Comparison of ENCODE assay signal across 23 cellular contexts in genomic region chrX:1425381-1425780, GRCh38.
"Had no signal": no experiment of that assay in that cellular context is flagged by ENCODE, and none has a peak within 500 bp of the region (broad histone marks: within the 10 kb centered on the region; RNA-seq: fewer than 3 reads in every experiment).

No MANE protein-coding gene starts in this region.

- FAIRE-seq: colon, endothelial cell of umbilical vein, pancreas, small intestine had no signal

- ATAC-seq: activated CD4-positive, alpha-beta T cell treated with anti-CD3 and anti-CD28 coated beads for 36 hours; body of pancreas; effector memory CD8-positive, alpha-beta T cell; esophagus mucosa; left lobe of liver; pancreas; right cardiac atrium; stimulated activated naive B cell treated with anti-CD40 and anti-IgM and Interleukin-4, amounts not matched to agents 10 μg/mL and 1 μg/mL and 100 μg/mL, for 72 hours had no signal

- H3K36me3 ChIP-seq: pancreas had no signal

- DNase-seq: activated B cell treated with CpG ODN at 0.5 μM for 24 hours; activated CD4-positive, alpha-beta memory T cell treated with anti-CD3 and anti-CD28 coated beads for 36 hours; activated CD4-positive, alpha-beta T cell treated with anti-CD3 and anti-CD28 coated beads for 36 hours; activated naive CD4-positive, alpha-beta T cell treated with anti-CD3 and anti-CD28 coated beads for 36 hours; activated T-cell treated with anti-CD3 and anti-CD28 coated beads for 4 hours; caudate nucleus; effector memory CD8-positive, alpha-beta T cell; foreskin melanocyte; small intestine; stimulated activated CD4-positive, alpha-beta T cell treated with anti-CD3 and anti-CD28 coated beads, Interleukin-15, amount 100 ng/mL, for 24 hours; stimulated activated naive B cell treated with anti-CD40 and anti-IgM and Interleukin-4, amounts not matched to agents 10 μg/mL and 1 μg/mL and 100 μg/mL, for 72 hours; T-helper 1 cell; testis; trophoblast cell had no signal

- H3K27me3 ChIP-seq: body of pancreas, dorsolateral prefrontal cortex, pancreas, testis, vagina had no signal

- H3K4me1 ChIP-seq: body of pancreas, pancreas, testis, vagina had no signal

- H3K4me3 ChIP-seq: body of pancreas, dorsolateral prefrontal cortex, pancreas, testis, vagina had no signal

- H3K9me3 ChIP-seq: body of pancreas, pancreas, testis, vagina had no signal

- H3K27ac ChIP-seq: body of pancreas, dorsolateral prefrontal cortex, pancreas, testis, vagina had no signal
